Comparison of ENCODE assay signal across 8 cellular contexts in the genomic region with DNA sequence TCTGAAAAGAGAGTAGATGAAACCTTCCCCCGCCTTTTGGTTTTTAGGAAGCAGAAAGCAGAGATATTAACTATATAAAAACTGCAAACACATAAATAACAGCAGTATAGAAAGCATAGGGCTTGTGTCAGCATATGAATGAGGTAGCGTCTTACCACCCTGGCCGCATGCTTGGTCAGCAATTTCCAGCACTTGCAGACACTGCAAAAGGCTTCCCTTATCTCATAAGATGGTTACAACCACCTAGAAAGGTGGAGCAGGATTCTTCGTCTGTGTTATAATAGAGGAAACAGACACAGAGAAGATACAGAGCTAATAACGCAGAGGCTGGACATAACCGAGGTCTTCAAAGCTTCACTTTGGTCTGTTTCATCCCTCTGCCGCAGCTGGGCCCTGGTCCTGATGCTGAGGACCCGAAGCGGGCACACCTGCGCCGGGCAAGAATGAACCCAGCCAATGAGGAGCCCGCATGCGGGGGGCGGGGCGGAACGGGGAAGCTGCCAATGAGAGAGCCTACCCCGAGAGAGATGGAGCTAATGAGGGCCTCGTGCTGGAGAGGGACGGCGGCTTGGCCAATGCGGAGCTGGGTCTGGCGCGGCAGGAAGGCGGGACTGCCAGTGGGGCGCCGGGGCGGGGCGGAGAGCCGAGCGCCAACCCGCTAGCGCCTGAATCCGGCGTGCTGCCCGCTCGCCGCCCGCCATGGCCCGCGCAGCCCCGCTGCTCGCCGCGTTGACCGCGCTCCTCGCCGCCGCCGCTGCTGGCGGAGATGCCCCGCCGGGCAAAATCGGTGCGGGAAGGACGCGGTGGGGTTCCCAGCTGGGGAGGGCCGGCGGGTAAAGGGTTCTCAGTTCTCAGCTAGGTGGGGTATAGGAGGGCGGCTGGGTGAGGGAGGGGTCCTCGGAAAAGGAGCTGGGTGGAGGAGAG. TPM values are rescaled to one million over a fixed set of nuclear protein-coding genes. Genes with fewer than 3 reads are reported as not detected.
DNase-seq lines count a peak whose midpoint lies in the region; TF ChIP-seq lines count a peak whose summit lies in the region.

A gene with protein sequence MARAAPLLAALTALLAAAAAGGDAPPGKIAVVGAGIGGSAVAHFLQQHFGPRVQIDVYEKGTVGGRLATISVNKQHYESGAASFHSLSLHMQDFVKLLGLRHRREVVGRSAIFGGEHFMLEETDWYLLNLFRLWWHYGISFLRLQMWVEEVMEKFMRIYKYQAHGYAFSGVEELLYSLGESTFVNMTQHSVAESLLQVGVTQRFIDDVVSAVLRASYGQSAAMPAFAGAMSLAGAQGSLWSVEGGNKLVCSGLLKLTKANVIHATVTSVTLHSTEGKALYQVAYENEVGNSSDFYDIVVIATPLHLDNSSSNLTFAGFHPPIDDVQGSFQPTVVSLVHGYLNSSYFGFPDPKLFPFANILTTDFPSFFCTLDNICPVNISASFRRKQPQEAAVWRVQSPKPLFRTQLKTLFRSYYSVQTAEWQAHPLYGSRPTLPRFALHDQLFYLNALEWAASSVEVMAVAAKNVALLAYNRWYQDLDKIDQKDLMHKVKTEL (plus strand): TSS at position 677 of the 924 bp plus-strand sequence. CDS start 23 bp downstream, at position 700.

- peaks cover 27% of the 10 kb centered on the region for H3K36me3 Mint-ChIP-seq in nephron progenitor cell (ENCODE audit: low read depth)
- peaks cover 36% of the 10 kb centered on the region for H3K36me3 Mint-ChIP-seq in stimulated activated naive CD8-positive, alpha-beta T cell treated with anti-CD3 and anti-CD28 coated beads, Interleukin-15, Interleukin-2, amounts not matched to agents 100 ng/mL and 50 ng/mL, for 24 hours (ENCODE audit: low read depth)

- H3K9me3 ChIP-seq in HAP-1 (no peaks in the 10 kb centered on the region), MG63 (no peaks in the 10 kb centered on the region)

- H3K36me3 ChIP-seq in HAP-1 (replicated peaks) (peaks cover 30% of the 10 kb centered on the region), MG63 (peaks cover 31% of the 10 kb centered on the region)

- no peak for TF ChIP-seq CTCF in fibroblast of villous mesenchyme (IDR thresholded peaks at IDR 0.05; ENCODE audit: insufficient read depth, low read depth, low read length)
- TF ChIP-seq CTCF in nephron progenitor cell (IDR thresholded peaks at IDR 0.05), result no peak

- in situ Hi-C loops in G401 (cut with HindIII; ENCODE audit: low sequenced_read_pairs), result no loop called here
- in situ Hi-C loops in HAP-1 (cut with MboI; ENCODE audit: low sequenced_read_pairs), result no loop called here

- peaks cover 11% of the 10 kb centered on the region for H3K27me3 Mint-ChIP-seq in nephron progenitor cell (ENCODE audit: low read depth, poor library complexity)
- no peaks in the 10 kb centered on the region for H3K27me3 Mint-ChIP-seq in stimulated activated naive CD8-positive, alpha-beta T cell treated with anti-CD3 and anti-CD28 coated beads, Interleukin-15, Interleukin-2, amounts not matched to agents 100 ng/mL and 50 ng/mL, for 24 hours

- peaks cover 3% of the 10 kb centered on the region; the same call in 1 of the 2 replicates for H3K4me1 ChIP-seq in HAP-1

- peak within 1 kb of the TSS; percentile 90 for H3K4me3 Mint-ChIP-seq in nephron progenitor cell
- H3K4me3 Mint-ChIP-seq in stimulated activated naive CD8-positive, alpha-beta T cell treated with anti-CD3 and anti-CD28 coated beads, Interleukin-15, Interleukin-2, amounts not matched to agents 100 ng/mL and 50 ng/mL, for 24 hours, result peak within 1 kb of the TSS; percentile 95

- no peak within 1 kb of the TSS for H3K27ac Mint-ChIP-seq in nephron progenitor cell
- peak within 1 kb of the TSS; percentile 88 for H3K27ac Mint-ChIP-seq in stimulated activated naive CD8-positive, alpha-beta T cell treated with anti-CD3 and anti-CD28 coated beads, Interleukin-15, Interleukin-2, amounts not matched to agents 100 ng/mL and 50 ng/mL, for 24 hours

- peaks cover 22% of the 10 kb centered on the region for H3K4me1 Mint-ChIP-seq in nephron progenitor cell
- H3K4me1 Mint-ChIP-seq in stimulated activated naive CD8-positive, alpha-beta T cell treated with anti-CD3 and anti-CD28 coated beads, Interleukin-15, Interleukin-2, amounts not matched to agents 100 ng/mL and 50 ng/mL, for 24 hours (ENCODE audit: low read depth), result peaks cover 52% of the 10 kb centered on the region

- H3K9me3 Mint-ChIP-seq in nephron progenitor cell, result no peaks in the 10 kb centered on the region
- no peaks in the 10 kb centered on the region for H3K9me3 Mint-ChIP-seq in stimulated activated naive CD8-positive, alpha-beta T cell treated with anti-CD3 and anti-CD28 coated beads, Interleukin-15, Interleukin-2, amounts not matched to agents 100 ng/mL and 50 ng/mL, for 24 hours

- H3K27me3 ChIP-seq in HAP-1 (ENCODE audit: low read depth), result no peaks in the 10 kb centered on the region
- no peaks in the 10 kb centered on the region for H3K27me3 ChIP-seq in MG63

- H3K4me3 ChIP-seq in HAP-1 (peak within 1 kb of the TSS; percentile 73), MG63 (peak within 1 kb of the TSS; percentile 84), fibroblast of villous mesenchyme (ENCODE audit: low read depth, low read length) (peak within 1 kb of the TSS; percentile 81)

- DNase-seq in G401 (ENCODE audit: low spot score) (peak; percentile 98), HAP-1 (ENCODE audit: low spot score in 2 of 2) (peak; percentile 96 to 99), MG63 (peak; percentile 99), SHP77 (lab: John Stamatoyannopoulos, UW) (peak; percentile 97 to 98), fibroblast of villous mesenchyme (ENCODE audit: low read depth) (peak; percentile 94), nephron progenitor cell (peak; percentile 94)
- DNase-seq in activated effector memory CD4-positive, alpha-beta T cell treated with Interleukin-2 at 50 U/mL for 16 hours, result peak; percentile 96

RNA-seq across cellular contexts. Expression of the gene that starts here (rescaled TPM):
- 13.0 and 14.0 TPM in 2 replicates for total RNA-seq in G401 (2014; rRNA removed; shearing (Covaris generic))
- 6.4 and 16.6 TPM in 2 replicates for total RNA-seq in MG63 (2014; rRNA removed; shearing (Covaris generic); ENCODE audit: low replicate concordance)
- 6.4 and 11.7 TPM in 2 replicates for total RNA-seq in fibroblast of villous mesenchyme

Comparison
In these comparisons a context has a peak if more than half of its experiments do, and no peak if none do; other contexts are left out.
1. Peak in every context shown above with its lines: DNase-seq and H3K4me3 ChIP-seq.